ENCODE assay signal across 8 cellular contexts in genomic region chr11:57516061-57516443, GRCh38. TPM values are rescaled to one million over a fixed set of nuclear protein-coding genes. Genes with fewer than 3 reads are reported as not detected.
DNase-seq lines count a peak whose midpoint lies in the region; ATAC-seq and TF ChIP-seq lines count a peak whose summit lies in the region.

No MANE protein-coding gene starts in this region.

- H3K9me3 Mint-ChIP-seq in activated T-cell treated with anti-CD3 and anti-CD28 coated beads, Interleukin-2, amount 50 U/mL, for 4 hours = no peaks in the 10 kb centered on the region

- H3K4me1 ChIP-seq in ascending aorta (peaks cover 0 to 8% of the 10 kb centered on the region in 2 donors), thyroid gland (peaks cover 9 to 11% of the 10 kb centered on the region in 2 donors)

- no peaks in the 10 kb centered on the region for H3K27me3 Mint-ChIP-seq in activated T-cell treated with anti-CD3 and anti-CD28 coated beads, Interleukin-2, amount 50 U/mL, for 4 hours (ENCODE audit: low read depth)

- ATAC-seq in activated T-cell treated with anti-CD3 and anti-CD28 coated beads, Interleukin-2, amount 50 U/mL, for 4 hours = no peak
- no peak for ATAC-seq in HG02938 (IDR thresholded peaks at IDR 0.05; ENCODE audit: unreplicated experiment)
- no peak for ATAC-seq in GM18867 (IDR thresholded peaks at IDR 0.05; ENCODE audit: unreplicated experiment)

- TF ChIP-seq POLR2A in lower leg skin (IDR thresholded peaks at IDR 0.05) (no peak), thyroid gland (IDR thresholded peaks at IDR 0.05) (no peak)

- intact Hi-C loops in ascending aorta (cut with DNase I) (no loop called here), lower leg skin (cut with DNase I; ENCODE audit: low total_unique reads) (no loop called here), thyroid gland (cut with DNase I) (no loop called here)

- H3K36me3 ChIP-seq in ascending aorta = no peaks in the 10 kb centered on the region
- no peaks in the 10 kb centered on the region for H3K36me3 ChIP-seq in thyroid gland

- no peaks in the 10 kb centered on the region for H3K9me3 ChIP-seq in ascending aorta
- no peaks in the 10 kb centered on the region for H3K9me3 ChIP-seq in thyroid gland

- H3K27me3 ChIP-seq in ascending aorta = no peaks in the 10 kb centered on the region
- no peaks in the 10 kb centered on the region for H3K27me3 ChIP-seq in thyroid gland

- H3K27ac ChIP-seq in ascending aorta (no peak overlapping the region), thyroid gland (peak overlapping the region in 1 of 3 donors; percentile 65)

- WGBS in lower leg skin, 2 donors = 13 to 18% methylated on average over 5 of the region's 5 CpGs
- 24 to 28% methylated on average over 5 of the region's 5 CpGs for WGBS in thyroid gland, 2 donors

- peak overlapping the region; percentile 98 for H3K4me3 Mint-ChIP-seq in activated T-cell treated with anti-CD3 and anti-CD28 coated beads, Interleukin-2, amount 50 U/mL, for 4 hours

- H3K4me3 ChIP-seq in ascending aorta = peak overlapping the region; percentile 72 to 86
- peak overlapping the region; percentile 79 for H3K4me3 ChIP-seq in lower leg skin (ENCODE audit: low read depth, poor library complexity, severe bottlenecking)
- H3K4me3 ChIP-seq in thyroid gland (replicated peaks in 1 of 3) = peak overlapping the region; percentile 65 to 98 (median 92)

- H3K4me1 Mint-ChIP-seq in activated T-cell treated with anti-CD3 and anti-CD28 coated beads, Interleukin-2, amount 50 U/mL, for 4 hours (ENCODE audit: low read depth) = peaks cover 29% of the 10 kb centered on the region

- no peak for TF ChIP-seq CTCF in ascending aorta (IDR thresholded peaks at IDR 0.05)
- no peak for TF ChIP-seq CTCF in lower leg skin (IDR thresholded peaks at IDR 0.05)
- TF ChIP-seq CTCF in thyroid gland (IDR thresholded peaks at IDR 0.05) = no peak

- H3K36me3 Mint-ChIP-seq in activated T-cell treated with anti-CD3 and anti-CD28 coated beads, Interleukin-2, amount 50 U/mL, for 4 hours (ENCODE audit: insufficient read depth) = no peaks in the 10 kb centered on the region

- no peak for DNase-seq in activated T-cell treated with anti-CD3 and anti-CD28 coated beads, Interleukin-2, amount 50 U/mL, for 4 hours
- no peak for DNase-seq in activated T-cell treated with anti-CD3 and anti-CD28 coated beads, Interleukin-2, amount 50 U/mL, for 1 hour
- DNase-seq in ascending aorta (ENCODE audit: low spot score in 2 of 2) (no peak), lower leg skin (ENCODE audit: low spot score in 2 of 2) (no peak), thyroid gland (no peak), NCI-H2107 (lab: John Stamatoyannopoulos, UW) (no peak)

RNA-seq across cellular contexts. Expression of gene SLC43A1, which starts 0.6 kb away (rescaled TPM):
- total RNA-seq in activated T-cell treated with anti-CD3 and anti-CD28 coated beads, Interleukin-2, amount 50 U/mL, for 4 hours = 10 to 100 TPM; 15.5 to 20.3 (median 18.3) TPM
- total RNA-seq in ascending aorta (18.4 TPM), lower leg skin (10 to 100 TPM; 15.9 to 20.2 (median 18.3) TPM), thyroid gland (10 to 100 TPM; 20.3 to 64.1 (median 28.8) TPM)

RNA-seq across cellular contexts. Expression of gene TIMM10, which starts 14.5 kb away (rescaled TPM):
- 100 to 1,000 TPM; 152 to 189 (median 154) TPM for total RNA-seq in activated T-cell treated with anti-CD3 and anti-CD28 coated beads, Interleukin-2, amount 50 U/mL, for 4 hours
- total RNA-seq in ascending aorta (not detected), lower leg skin (10 to 100 TPM; 24.3 to 53.2 (median 29.4) TPM), thyroid gland (10 to 100 TPM; 29.8 to 43.7 (median 37.4) TPM)

RNA-seq across cellular contexts. Expression of gene SMTNL1, which starts 21.3 kb away (rescaled TPM):
- total RNA-seq in activated T-cell treated with anti-CD3 and anti-CD28 coated beads, Interleukin-2, amount 50 U/mL, for 4 hours = not detected
- total RNA-seq in ascending aorta (not detected), lower leg skin (not detected), thyroid gland (not detected)

RNA-seq across cellular contexts. Expression of gene UBE2L6, which starts 51.4 kb away (rescaled TPM):
- total RNA-seq in activated T-cell treated with anti-CD3 and anti-CD28 coated beads, Interleukin-2, amount 50 U/mL, for 4 hours = 100 to 1,000 TPM; 117 to 136 (median 122) TPM
- total RNA-seq in ascending aorta = 44.9 TPM
- 10 to 100 TPM; 14.5 to 31.0 (median 19.9) TPM for total RNA-seq in lower leg skin
- total RNA-seq in thyroid gland = 10 to 100 TPM; 30.8 to 41.7 (median 38.8) TPM

RNA-seq across cellular contexts. Expression of gene RTN4RL2, which starts 55.7 kb away (rescaled TPM):
- under 1 TPM; 0.16 to 0.33 (median 0.27) TPM for total RNA-seq in activated T-cell treated with anti-CD3 and anti-CD28 coated beads, Interleukin-2, amount 50 U/mL, for 4 hours
- 0.64 TPM for total RNA-seq in ascending aorta
- total RNA-seq in lower leg skin = 1 to 10 TPM in 3 of 4 donors, under 1 TPM in 1; 0.55 to 3.6 (median 2.3) TPM
- total RNA-seq in thyroid gland = 10 to 100 TPM; 11.2 to 27.6 (median 17.1) TPM

Comparison
In these comparisons a context has a peak if more than half of its experiments do, and no peak if none do; other contexts are left out.
1. RNA of gene TIMM10, which starts 14.5 kb away (total RNA-seq): 152 to 189 TPM in activated T-cell treated with anti-CD3 and anti-CD28 coated beads, Interleukin-2, amount 50 U/mL, for 4 hours, 29.8 to 43.7 TPM in thyroid gland and 24.3 to 53.2 TPM in lower leg skin; not detected in ascending aorta (single experiment); every median in the first group is over 10 times any median in the second.
2. Peak in every context shown above with its lines, with median percentiles within 50 percentile points of each other: H3K4me3 ChIP-seq.